ENCODE assay signal across 8 cellular contexts in the genomic region with DNA sequence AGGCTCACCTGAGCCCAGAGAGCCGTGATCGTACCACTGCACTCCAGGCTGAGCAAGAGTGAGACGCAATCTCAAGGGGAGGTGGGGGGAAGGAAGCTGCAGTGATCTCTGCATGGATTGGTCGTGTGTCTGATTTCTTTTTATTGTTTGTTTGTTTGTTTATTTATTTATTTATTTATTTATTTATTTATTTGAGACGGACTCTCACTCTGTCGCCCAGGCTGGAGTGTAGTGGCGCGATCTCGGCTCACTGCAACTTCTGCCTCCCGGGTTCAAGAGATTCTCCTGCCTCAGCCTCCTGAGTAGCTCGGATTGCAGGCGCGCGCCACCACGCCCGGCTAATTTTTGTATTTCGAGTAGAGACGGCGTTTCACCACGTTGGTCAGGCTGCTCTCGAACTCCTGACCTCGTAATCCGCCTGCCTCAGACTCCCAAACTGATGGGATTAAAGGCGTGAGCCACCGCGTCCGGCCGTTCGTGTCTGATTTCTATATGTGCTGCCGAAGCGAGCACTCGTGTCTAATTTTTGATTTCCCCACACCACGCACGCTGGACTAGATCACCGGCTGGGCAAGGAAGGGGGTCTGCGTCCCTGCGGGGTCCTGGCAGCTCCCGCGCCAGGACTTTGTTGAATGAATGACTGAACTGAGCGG. TPM values are rescaled to one million over a fixed set of nuclear protein-coding genes. Genes with fewer than 3 reads are reported as not detected.
A peak's percentile ranks its signal among the peaks of the same experiment; 100 is the strongest.
DNase-seq lines count a peak whose midpoint lies in the region; ATAC-seq, FAIRE-seq and TF ChIP-seq lines count a peak whose summit lies in the region.

No MANE protein-coding gene starts in this region.

- no peak for TF ChIP-seq CTCF in A549 (IDR thresholded peaks at IDR 0.05)
- no peak for TF ChIP-seq CTCF in MCF 10A (IDR thresholded peaks at IDR 0.05; ENCODE audit: unreplicated experiment)
- no peak for TF ChIP-seq CTCF in mucosa of descending colon (IDR thresholded peaks at IDR 0.05)

- peaks cover 23% of the 10 kb centered on the region for H3K4me1 Mint-ChIP-seq in MCF 10A (ENCODE audit: insufficient read depth, unreplicated experiment)

- peak overlapping the region; percentile 89 for H3K4me2 ChIP-seq in A549

- H3K9me3 ChIP-seq in A549: no peaks in the 10 kb centered on the region
- no peaks in the 10 kb centered on the region for H3K9me3 ChIP-seq in mucosa of descending colon

- BruUV-seq in MCF 10A (replicated peaks; lab: Mats Ljungman, UMichigan): no TSS peak

- TF ChIP-seq EP300 in A549 (IDR thresholded peaks at IDR 0.05): no peak

- 34% methylated on average over 32 of the region's 40 CpGs for WGBS in A549 (ENCODE audit: missing lambda C conversion rate)

- H3K36me3 ChIP-seq in mucosa of descending colon (ENCODE audit: low read depth): no peaks in the 10 kb centered on the region

- H3K4me3 Mint-ChIP-seq in MCF 10A (ENCODE audit: unreplicated experiment): peak overlapping the region; percentile 82

- peak overlapping the region; percentile 93 for H3K4me3 ChIP-seq in A549
- H3K4me3 ChIP-seq in mucosa of descending colon: peak overlapping the region; percentile 10

- ATAC-seq in A549 (no peak), mucosa of descending colon (no peak), GM18502 (IDR thresholded peaks at IDR 0.05; ENCODE audit: poor library complexity, unreplicated experiment) (no peak)

- DNase-seq in A549 (ENCODE audit: low read depth in 1 of 2, low spot score in 1 of 2) (no peak), HT1080 (ENCODE audit: low read depth) (peak; percentile 59), MCF 10A (ENCODE audit: unreplicated experiment) (no peak), mucosa of descending colon (no peak), posterior vena cava (ENCODE audit: low spot score) (no peak), NCI-H526 (lab: John Stamatoyannopoulos, UW) (no peak), caudate nucleus (lab: John Stamatoyannopoulos, UW) (no peak)

- POLR2A ChIA-PET in A549 (lab: Yijun Ruan, JAX): interaction anchor here (0.7 to 6.2 kb wide), 11 partner anchors 9 to 131 kb away, joined by 3 to 107 read pairs (median 8); a partner anchor contains a TSS
- POLR2A ChIA-PET in MCF 10A (lab: Yijun Ruan, JAX): interaction anchor here (0.5 to 5.0 kb wide), 21 partner anchors 8 to 1358 kb away, joined by 3 to 41 read pairs (median 6); a partner anchor contains a TSS

- intact Hi-C loops in MCF 10A (cut with micrococcal nuclease) (loop anchor here (1.0 kb wide), 2 partner anchors 15 to 36 kb away; no protein-coding TSS in a partner anchor), mucosa of descending colon (cut with DNase I, micrococcal nuclease) (no loop called here), posterior vena cava (cut with DNase I) (no loop called here)

- peak overlapping the region; percentile 94 for H3K27ac Mint-ChIP-seq in MCF 10A (ENCODE audit: low read depth, unreplicated experiment)

- peaks cover 28% of the 10 kb centered on the region for H3K36me3 Mint-ChIP-seq in MCF 10A (ENCODE audit: insufficient read depth, unreplicated experiment)

- CTCF ChIA-PET in A549 (lab: Yijun Ruan, JAX): interaction anchor here (1.0 to 6.6 kb wide), 6 partner anchors 10 to 59 kb away, joined by 4 to 112 read pairs (median 6); no protein-coding TSS in a partner anchor
- CTCF ChIA-PET in MCF 10A (lab: Yijun Ruan, JAX): interaction anchor here (0.6 to 5.1 kb wide), 9 partner anchors 10 to 106 kb away, joined by 3 to 28 read pairs (median 3); no protein-coding TSS in a partner anchor

- no peaks in the 10 kb centered on the region for H3K27me3 Mint-ChIP-seq in MCF 10A (ENCODE audit: insufficient read depth, unreplicated experiment)

- no peak for FAIRE-seq in A549 (lab: Jason Lieb, UNC)

- no peaks in the 10 kb centered on the region for H3K9me3 Mint-ChIP-seq in MCF 10A (ENCODE audit: unreplicated experiment)

- H3K27ac ChIP-seq in A549 (peak overlapping the region; percentile 98 to 100), caudate nucleus (ENCODE audit: low read depth, low read length) (no peak overlapping the region)

- TF ChIP-seq RAD21 in A549 (conservative IDR thresholded peaks at IDR 0.05 in 1 of 2, IDR thresholded peaks at IDR 0.05 in 1 of 2): no peak

- peaks cover 19% of the 10 kb centered on the region for H3K4me1 ChIP-seq in A549
- peaks cover 42% of the 10 kb centered on the region for H3K4me1 ChIP-seq in mucosa of descending colon (ENCODE audit: low read depth)

- TF ChIP-seq POLR2A in A549 (IDR thresholded peaks at IDR 0.05; ENCODE audit: low read length): no peak

TF ChIP-seq in A549, 52 proteins besides CTCF, POLR2A, EP300 and RAD21:
- TF ChIP-seq, protein P1, sequence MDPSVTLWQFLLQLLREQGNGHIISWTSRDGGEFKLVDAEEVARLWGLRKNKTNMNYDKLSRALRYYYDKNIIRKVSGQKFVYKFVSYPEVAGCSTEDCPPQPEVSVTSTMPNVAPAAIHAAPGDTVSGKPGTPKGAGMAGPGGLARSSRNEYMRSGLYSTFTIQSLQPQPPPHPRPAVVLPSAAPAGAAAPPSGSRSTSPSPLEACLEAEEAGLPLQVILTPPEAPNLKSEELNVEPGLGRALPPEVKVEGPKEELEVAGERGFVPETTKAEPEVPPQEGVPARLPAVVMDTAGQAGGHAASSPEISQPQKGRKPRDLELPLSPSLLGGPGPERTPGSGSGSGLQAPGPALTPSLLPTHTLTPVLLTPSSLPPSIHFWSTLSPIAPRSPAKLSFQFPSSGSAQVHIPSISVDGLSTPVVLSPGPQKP (IDR thresholded peaks at IDR 0.05; ENCODE audit: low read depth, low read length): no peak
- peak; percentile 30; the same call in 1 of the 2 replicates for TF ChIP-seq ZC3H11A (IDR thresholded peaks at IDR 0.05)

RNA-seq across cellular contexts. Expression of a gene that starts 0.4 kb away (rescaled TPM):
- polyA plus RNA-seq in A549 (2011; rRNA removed) (89.0 and 111 TPM in 2 replicates), A549 (2017; fragmentation: RNase III; extraction: RNeasy Plus Mini Kit Qiagen cat#74134 plus additional on column Dnase treatment) (295 to 325 TPM (median 314 TPM) in 3 replicates)
- polyA plus RNA-seq in A549 (2012; cell fraction: cytosol; rRNA removed): 356 and 491 TPM in 2 replicates
- 495 and 554 TPM in 2 replicates for polyA plus RNA-seq in A549 (2012; cell fraction: nucleus; rRNA removed)
- polyA minus RNA-seq in A549 (2011; rRNA and poly(A)+ RNA removed): 47.6 and 67.3 TPM in 2 replicates
- 411 and 496 TPM in 2 replicates for total RNA-seq in HT1080 (2014; rRNA removed; shearing (Covaris generic))
- polyA plus RNA-seq in HT1080 (2015; cell fraction: cytosol; rRNA removed): 282 and 350 TPM in 2 replicates
- 211 TPM in 2 replicates for polyA plus RNA-seq in HT1080 (2015; cell fraction: nucleus; rRNA removed)
- total RNA-seq in MCF 10A (2022) (436 and 641 TPM in 2 replicates), mucosa of descending colon (1 to 10 TPM; 5.4 to 8.6 (median 6.7) TPM), posterior vena cava (100 to 1,000 TPM in 1 of 2 donors, 10 to 100 TPM in 1; 67.1 to 156 TPM)

RNA-seq across cellular contexts. Expression of a gene that starts 1.7 kb away (rescaled TPM):
- polyA plus RNA-seq in A549 (2011; rRNA removed) (0.11 TPM in 1 of 2 replicates, not detected in the other), A549 (2017; fragmentation: RNase III; extraction: RNeasy Plus Mini Kit Qiagen cat#74134 plus additional on column Dnase treatment) (0.13 to 0.25 TPM (median 0.20 TPM) in 3 replicates)
- 0.12 and 0.18 TPM in 2 replicates for polyA plus RNA-seq in A549 (2012; cell fraction: cytosol; rRNA removed)
- polyA plus RNA-seq in A549 (2012; cell fraction: nucleus; rRNA removed): 0.34 and 0.35 TPM in 2 replicates
- polyA minus RNA-seq in A549 (2011; rRNA and poly(A)+ RNA removed): 0.24 and 1.0 TPM in 2 replicates
- total RNA-seq in HT1080 (2014; rRNA removed; shearing (Covaris generic)): 0.07 TPM in 1 of 2 replicates, not detected in the other
- not detected in 2 replicates for polyA plus RNA-seq in HT1080 (2015; cell fraction: cytosol; rRNA removed)
- polyA plus RNA-seq in HT1080 (2015; cell fraction: nucleus; rRNA removed): not detected in 2 replicates
- total RNA-seq in MCF 10A (2022) (not detected in 2 replicates), mucosa of descending colon (not detected), posterior vena cava (not detected)

RNA-seq across cellular contexts. Expression of a gene that starts 4.0 kb away (rescaled TPM):
- polyA plus RNA-seq in A549 (2011; rRNA removed) (46.4 and 60.3 TPM in 2 replicates), A549 (2017; fragmentation: RNase III; extraction: RNeasy Plus Mini Kit Qiagen cat#74134 plus additional on column Dnase treatment) (131 to 199 TPM (median 179 TPM) in 3 replicates)
- polyA plus RNA-seq in A549 (2012; cell fraction: cytosol; rRNA removed): 128 and 183 TPM in 2 replicates
- 74.6 and 88.1 TPM in 2 replicates for polyA plus RNA-seq in A549 (2012; cell fraction: nucleus; rRNA removed)
- 39.3 and 47.7 TPM in 2 replicates for polyA minus RNA-seq in A549 (2011; rRNA and poly(A)+ RNA removed)
- total RNA-seq in HT1080 (2014; rRNA removed; shearing (Covaris generic)): 246 and 370 TPM in 2 replicates
- 77.8 and 108 TPM in 2 replicates for polyA plus RNA-seq in HT1080 (2015; cell fraction: cytosol; rRNA removed)
- 34.5 and 51.6 TPM in 2 replicates for polyA plus RNA-seq in HT1080 (2015; cell fraction: nucleus; rRNA removed)
- total RNA-seq in MCF 10A (2022) (13.6 and 20.4 TPM in 2 replicates), mucosa of descending colon (10 to 100 TPM; 19.7 to 33.3 (median 26.5) TPM), posterior vena cava (100 to 1,000 TPM in 1 of 2 donors, 10 to 100 TPM in 1; 63.3 to 104 TPM)

RNA-seq across cellular contexts. Expression of a gene that starts 4.1 kb away (rescaled TPM):
- 31.8 and 32.5 TPM in 2 replicates for polyA plus RNA-seq in A549 (2011; rRNA removed)
- polyA plus RNA-seq in A549 (2012; cell fraction: cytosol; rRNA removed): 72.2 and 84.2 TPM in 2 replicates
- polyA plus RNA-seq in A549 (2012; cell fraction: nucleus; rRNA removed): 171 and 186 TPM in 2 replicates
- 48.7 to 56.5 TPM (median 53.2 TPM) in 3 replicates for polyA plus RNA-seq in A549 (2017; fragmentation: RNase III; extraction: RNeasy Plus Mini Kit Qiagen cat#74134 plus additional on column Dnase treatment)
- 41.4 and 51.4 TPM in 2 replicates for polyA minus RNA-seq in A549 (2011; rRNA and poly(A)+ RNA removed)
- 56.9 and 64.6 TPM in 2 replicates for total RNA-seq in HT1080 (2014; rRNA removed; shearing (Covaris generic))
- 50.7 TPM in 2 replicates for polyA plus RNA-seq in HT1080 (2015; cell fraction: cytosol; rRNA removed)
- 78.9 and 88.3 TPM in 2 replicates for polyA plus RNA-seq in HT1080 (2015; cell fraction: nucleus; rRNA removed)
- total RNA-seq in MCF 10A (2022): 36.8 and 53.1 TPM in 2 replicates
- total RNA-seq in mucosa of descending colon: 10 to 100 TPM; 23.7 to 26.0 (median 25.7) TPM
- total RNA-seq in posterior vena cava: 10 to 100 TPM; 21.6 to 25.7 TPM

RNA-seq across cellular contexts. Expression of a gene that starts 7.0 kb away (rescaled TPM):
- polyA plus RNA-seq in A549 (2011; rRNA removed) (0.03 and 0.12 TPM in 2 replicates), A549 (2017; fragmentation: RNase III; extraction: RNeasy Plus Mini Kit Qiagen cat#74134 plus additional on column Dnase treatment) (0.06 to 0.16 TPM (median 0.12 TPM) in 3 replicates)
- polyA plus RNA-seq in A549 (2012; cell fraction: cytosol; rRNA removed): 0.12 and 0.22 TPM in 2 replicates
- polyA plus RNA-seq in A549 (2012; cell fraction: nucleus; rRNA removed): 1.1 and 1.8 TPM in 2 replicates
- polyA minus RNA-seq in A549 (2011; rRNA and poly(A)+ RNA removed): 0.15 and 0.17 TPM in 2 replicates
- total RNA-seq in HT1080 (2014; rRNA removed; shearing (Covaris generic)): not detected in 2 replicates
- polyA plus RNA-seq in HT1080 (2015; cell fraction: cytosol; rRNA removed): not detected in 2 replicates
- 0.06 and 0.09 TPM in 2 replicates for polyA plus RNA-seq in HT1080 (2015; cell fraction: nucleus; rRNA removed)
- total RNA-seq in MCF 10A (2022) (0.39 and 0.44 TPM in 2 replicates), mucosa of descending colon (under 1 TPM; 0.14 to 0.61 (median 0.47) TPM), posterior vena cava (not detected)

Comparison
In these comparisons a context has a peak if more than half of its experiments do, and no peak if none do; other contexts are left out.
1. RNA of a gene that starts 0.4 kb away (total RNA-seq): 436 to 641 TPM in MCF 10A, 411 to 496 TPM in HT1080 and 67.1 to 156 TPM in posterior vena cava; 5.4 to 8.6 TPM in mucosa of descending colon; every median in the first group is over 4 times any median in the second.